Comparison of ENCODE assay signal across 1 cellular context in genomic region chr11:72773291-72773690, GRCh38.
TF ChIP-seq lines count a peak whose summit lies in the region.

No MANE protein-coding gene starts in this region.

TF ChIP-seq in SK-N-SH, 30 proteins besides CTCF, POLR2A, EP300 and RAD21 (continued from another document):
- TF ChIP-seq FOXJ3 (CRISPR knock-in tag; IDR thresholded peaks at IDR 0.05) = peak; percentile 82
- TF ChIP-seq PBX3 (IDR thresholded peaks at IDR 0.05) = peak; percentile 22; the same call in 1 of the 2 replicates
- TF ChIP-seq MXI1 (IDR thresholded peaks at IDR 0.05; ENCODE audit: low read depth, low read length) = peak; percentile 87
- no peak for TF ChIP-seq ELF1 (IDR thresholded peaks at IDR 0.05)
- TF ChIP-seq YY1 (IDR thresholded peaks at IDR 0.05; ENCODE audit: low read depth) = no peak
- TF ChIP-seq SMC3 (IDR thresholded peaks at IDR 0.05; ENCODE audit: low read depth, low read length) = no peak
